Comparison of ENCODE assay signal across 24 cellular contexts in genomic region chr6:98931710-98932109, GRCh38. TPM values are rescaled to one million over a fixed set of nuclear protein-coding genes. Genes with fewer than 3 reads are reported as not detected.
A peak's percentile ranks its signal among the peaks of the same experiment; 100 is the strongest.
DNase-seq lines count a peak whose midpoint lies in the region; ATAC-seq, FAIRE-seq and TF ChIP-seq lines count a peak whose summit lies in the region.
"Had no signal": no experiment of that assay in that cellular context is flagged by ENCODE, and none has a peak within 500 bp of the region (broad histone marks: within the 10 kb centered on the region; RNA-seq: fewer than 3 reads in every experiment).

No MANE protein-coding gene starts in this region.

- peaks cover 45% of the 10 kb centered on the region for H3K79me2 ChIP-seq in K562 (ENCODE audit: control insufficient read depth, insufficient read depth, low read length)

- no peaks in the 10 kb centered on the region for H4K20me1 ChIP-seq in K562 (replicated peaks; ENCODE audit: control insufficient read depth, insufficient read depth, low read length)

- no peak for TF ChIP-seq CTCF in K562 (IDR thresholded peaks at IDR 0.05 in 2 of 3, conservative IDR thresholded peaks at IDR 0.05 in 1 of 3; ENCODE audit: insufficient read depth in 2 of 3, low read depth in 1 of 3, low read length in 3 of 3)

- no peak for FAIRE-seq in K562 (lab: Jason Lieb, UNC)

- no peaks in the 10 kb centered on the region for H3K9me3 ChIP-seq in K562 (replicated peaks; ENCODE audit: control insufficient read depth, insufficient read depth, low read depth, low read length)
- H3K9me3 ChIP-seq: Caco-2, HAP-1 had no signal

- no peaks in the 10 kb centered on the region for H3K9me1 ChIP-seq in K562 (ENCODE audit: control insufficient read depth, insufficient read depth, low read length)

- peak; percentile 28 for DNase-seq in NCI-H748 (lab: John Stamatoyannopoulos, UW; ENCODE audit: unreplicated experiment)
- DNase-seq in NCI-H748 treated with DMSO at 0.1 percent for 48 hours (lab: John Stamatoyannopoulos, UW), result no peak
- peak; percentile 34 for DNase-seq in NCI-H1092 (lab: John Stamatoyannopoulos, UW)
- no peak for DNase-seq in K562 (ENCODE audit: extremely low read depth in 1 of 4, low spot score in 3 of 4)
- DNase-seq: ACHN; Caco-2; CD4-positive, CD25-positive, alpha-beta regulatory T cell; GF-D8; GM23248; IMR-90; MM.1S; NCI-H1436; NCI-H2029 treated with DMSO at 0.1 percent for 48 hours; NCI-H526; RPMI8226; SIG-M5; T-helper 1 cell; T1000 had no signal

- H3K4me1 ChIP-seq in K562 (replicated peaks in 1 of 2; ENCODE audit: control insufficient read depth in 2 of 2, insufficient read depth in 2 of 2, low read length in 2 of 2), result no peaks in the 10 kb centered on the region
- H3K4me1 ChIP-seq: Caco-2, HAP-1 had no signal

- in situ Hi-C loops in K562 (cut with MboI), result no loop called here

- POLR2A ChIA-PET in K562 (lab: Yijun Ruan, JAX), result interaction anchor here (1.6 kb wide), 1 partner anchor 8 kb away, joined by 6 read pairs; no protein-coding TSS in a partner anchor

- ATAC-seq in K562 (no peak), HG03025 (IDR thresholded peaks at IDR 0.05; ENCODE audit: low FRiP score, unreplicated experiment) (no peak), GM21515 (IDR thresholded peaks at IDR 0.05; ENCODE audit: unreplicated experiment) (no peak), HG02610 (IDR thresholded peaks at IDR 0.05; ENCODE audit: unreplicated experiment) (no peak)
- ATAC-seq: SK-N-SH treated with all-trans-retinoic acid at 6 μM for 48 hours had no signal

- H3K4me2 ChIP-seq in K562 (ENCODE audit: insufficient read depth, low read length), result no peak overlapping the region

- no peak overlapping the region for H2AFZ ChIP-seq in K562 (ENCODE audit: low read depth, low read length)
- H2AFZ ChIP-seq: GM23248 had no signal

- WGBS in K562 (ENCODE audit: insufficient coverage, low coverage, missing lambda C conversion rate), result 63% methylated on average over 2 of the region's 2 CpGs

- BruUV-seq in K562 (replicated peaks; lab: Mats Ljungman, UMichigan), result no TSS peak

- H3K9ac ChIP-seq in K562 (ENCODE audit: insufficient read depth in 1 of 2, low read depth in 2 of 2, low read length in 2 of 2), result no peak overlapping the region
- H3K9ac ChIP-seq: GM23248 had no signal

- no peak for TF ChIP-seq POLR2A in K562 (conservative IDR thresholded peaks at IDR 0.05)

- peaks cover 7% of the 10 kb centered on the region; the same call in 2 of the 3 replicates for H3K36me3 ChIP-seq in K562 (ENCODE audit: control insufficient read depth, insufficient read depth, low read length)
- H3K36me3 ChIP-seq: HAP-1 had no signal

- TF ChIP-seq EP300 in K562 (IDR thresholded peaks at IDR 0.05; ENCODE audit: low read length), result no peak

- H3K27ac ChIP-seq in K562 (ENCODE audit: extremely low read depth, low read depth, low read length), result no peak overlapping the region
- H3K27ac ChIP-seq: GM23248, HL-60 had no signal

- intact Hi-C loops in K562 (cut with micrococcal nuclease), result no loop called here

- CTCF ChIA-PET in K562 (lab: Yijun Ruan, JAX; ENCODE audit: low intra/inter-chr PET ratio), result no interaction called here

- H3K27me3 ChIP-seq in K562 (ENCODE audit: control insufficient read depth in 2 of 2, insufficient read depth in 2 of 2, low read length in 2 of 2), result no peaks in the 10 kb centered on the region

- no peak overlapping the region for H3K4me3 ChIP-seq in K562
- H3K4me3 ChIP-seq: GM23248, HAP-1 had no signal

- TF ChIP-seq RAD21 in K562 (CRISPR knock-in tag; conservative IDR thresholded peaks at IDR 0.05 in 1 of 2, IDR thresholded peaks at IDR 0.05 in 1 of 2), result no peak

TF ChIP-seq in K562, 482 proteins besides CTCF, POLR2A, EP300 and RAD21:
- TF ChIP-seq AFF4 (CRISPR knock-in tag; IDR thresholded peaks at IDR 0.05), result no peak
- no peak for TF ChIP-seq USF2 (CRISPR knock-in tag; IDR thresholded peaks at IDR 0.05)
- TF ChIP-seq NFIC (IDR thresholded peaks at IDR 0.05), result peak; percentile 39
- TF ChIP-seq SMC3 (conservative IDR thresholded peaks at IDR 0.05; ENCODE audit: insufficient read depth, low read depth, low read length), result no peak
- TF ChIP-seq ZNF212 (CRISPR knock-in tag; IDR thresholded peaks at IDR 0.05), result no peak
- no peak for TF ChIP-seq RNF2 (IDR thresholded peaks at IDR 0.05)
- no peak for TF ChIP-seq ZNF431 (CRISPR knock-in tag; IDR thresholded peaks at IDR 0.05)
- no peak for TF ChIP-seq TAF1 (IDR thresholded peaks at IDR 0.05; ENCODE audit: control insufficient read depth, extremely low read depth, insufficient read depth, low read length, severe bottlenecking)

RNA-seq across cellular contexts. Expression of gene FBXL4, which starts 16.0 kb away (rescaled TPM):
- 32.1 and 54.0 TPM in 2 replicates for total RNA-seq in K562 (2011; cell fraction: chromatin; rRNA removed; ENCODE audit: low replicate concordance)
- 8.3 and 10.7 TPM in 2 replicates for total RNA-seq in K562 (2011; cell fraction: nucleolus; rRNA removed)
- total RNA-seq in K562 (2011; cell fraction: nucleoplasm; rRNA removed), result 22.6 and 42.0 TPM in 2 replicates
- total RNA-seq in K562 (2014; rRNA removed), result 4.4 and 5.0 TPM in 2 replicates
- 13.5 and 14.7 TPM in 2 replicates for total RNA-seq in K562 (2014; rRNA removed; fragmentation: Illumina TruSeq; extraction: Trizol)
- 10.1 and 10.5 TPM in 2 replicates for total RNA-seq in K562 (2015; rRNA removed; fragmentation: Illumina TruSeq; extraction: Trizol)
- total RNA-seq in K562 (2021), result 10.1 and 10.5 TPM in 2 replicates
- polyA plus RNA-seq in K562 (2011; rRNA removed), result 19.7 and 23.1 TPM in 2 replicates
- polyA plus RNA-seq in K562 (2011; cell fraction: cytosol; rRNA removed), result 7.4 and 13.5 TPM in 2 replicates
- polyA plus RNA-seq in K562 (2011; cell fraction: nucleus; rRNA removed), result 12.9 and 17.7 TPM in 2 replicates
- 4.8 and 5.3 TPM in 2 replicates for polyA plus RNA-seq in K562 (2012)
- 7.1 and 7.7 TPM in 2 replicates for polyA plus RNA-seq in K562 (2014; fragmentation: Illumina TruSeq; extraction: Trizol)
- 1 to 10 TPM; 4.2 to 4.6 TPM for polyA plus RNA-seq in K562 (2014; fragmentation: Nextera tagmentation; extraction: Ambion mirVana)
- 5.1 and 5.8 TPM in 2 replicates for polyA plus RNA-seq in K562 (2014; rRNA removed)
- 44.1 and 48.5 TPM in 2 replicates for polyA minus RNA-seq in K562 (2011; rRNA and poly(A)+ RNA removed)
- polyA minus RNA-seq in K562 (2011; cell fraction: cytosol; rRNA and poly(A)+ RNA removed), result 9.6 and 10.3 TPM in 2 replicates
- 12.7 and 19.0 TPM in 2 replicates for polyA minus RNA-seq in K562 (2011; cell fraction: nucleus; rRNA and poly(A)+ RNA removed)

Comparison
In these comparisons a context has a peak if more than half of its experiments do, and no peak if none do; other contexts are left out.
1. DNase-seq: peak in NCI-H748 (single experiment) and NCI-H1092 (single experiment); none in NCI-H748 treated with DMSO at 0.1 percent for 48 hours (single experiment) and K562 (0 of 4).